In the genomic region with DNA sequence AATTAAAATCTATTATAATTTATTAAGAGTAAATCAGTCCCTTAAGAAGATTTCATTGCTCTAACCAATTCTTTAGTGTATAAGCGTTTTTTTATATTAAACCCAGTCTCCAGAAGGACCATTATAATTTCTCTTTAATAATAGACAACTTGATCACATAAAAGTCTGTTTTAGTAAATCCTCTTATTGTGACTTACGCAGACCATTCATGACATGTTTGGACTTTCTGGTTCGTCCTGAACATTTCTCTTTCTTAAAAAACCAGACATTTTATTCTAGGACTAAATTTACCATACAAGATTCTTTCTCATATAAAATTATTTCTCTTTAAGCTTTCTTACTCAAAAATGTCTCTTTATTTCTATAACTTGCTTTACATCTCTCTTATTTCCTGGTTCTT, we compare ENCODE assay signal across 30 cellular contexts.
"Had no signal": no experiment of that assay in that cellular context is flagged by ENCODE, and none has a peak within 500 bp of the region (broad histone marks: within the 10 kb centered on the region; RNA-seq: fewer than 3 reads in every experiment).

No MANE protein-coding gene starts in this region.

- H3K27ac ChIP-seq: brain microvascular endothelial cell, gastroesophageal sphincter, neutrophil, ovary, skin epidermis, testis had no signal

- DNase-seq: activated CD4-positive, alpha-beta T cell treated with anti-CD3 and anti-CD28 coated beads for 4 hours; activated CD4-positive, alpha-beta T cell treated with anti-CD3 and anti-CD28 coated beads, Interleukin-2, amount 50 U/mL, for 48 hours; activated CD8-positive, alpha-beta memory T cell treated with anti-CD3 and anti-CD28 coated beads for 24 hours; activated CD8-positive, alpha-beta memory T cell treated with anti-CD3 and anti-CD28 coated beads, Interleukin-2, amount 50 U/mL, for 4 hours; activated gamma-delta T cell; activated naive CD4-positive, alpha-beta T cell treated with anti-CD3 and anti-CD28 coated beads, Interleukin-2, amount 10 ng/mL, durations not matched to agents 7 days and 5 days; activated T-cell treated with anti-CD3 and anti-CD28 coated beads, Interleukin-2, amount 50 U/mL, for 1 hour; amniotic stem cell; brain microvascular endothelial cell; caudate nucleus; cortex of kidney; effector memory CD8-positive, alpha-beta T cell; erythroblast; head of caudate nucleus; hippocampal formation; immature natural killer cell; kidney; left colon; mammary epithelial cell; naive B cell; nephron progenitor cell; ovary; stimulated activated CD4-positive, alpha-beta T cell treated with anti-CD3 and anti-CD28 coated beads, Interleukin-12 subunit alpha, Interleukin-12 subunit beta, amount 100 ng/mL, for 4 hours; stimulated activated CD4-positive, alpha-beta T cell treated with anti-CD3 and anti-CD28 coated beads, Interleukin-4, amount 100 ng/mL, for 1 hour; stimulated activated naive CD8-positive, alpha-beta T cell treated with anti-CD3 and anti-CD28 coated beads, Interleukin-15, Interleukin-2, amounts not matched to agents 100 U/mL and 50 U/mL, for 24 hours; testis; trophoblast cell had no signal

- H3K36me3 ChIP-seq: brain microvascular endothelial cell, gastroesophageal sphincter, neutrophil, ovary had no signal

- H3K9me3 ChIP-seq: gastroesophageal sphincter, neutrophil, ovary, testis had no signal

- H3K4me3 ChIP-seq: gastroesophageal sphincter, ovary, skin epidermis, testis had no signal

- H3K4me1 ChIP-seq: gastroesophageal sphincter, testis had no signal
